ENCODE assay signal across 8 cellular contexts in genomic region chr2:53969285-53970094, GRCh38. TPM values are rescaled to one million over a fixed set of nuclear protein-coding genes. Genes with fewer than 3 reads are reported as not detected.
DNase-seq lines count a peak whose midpoint lies in the region; FAIRE-seq and TF ChIP-seq lines count a peak whose summit lies in the region.

No MANE protein-coding gene starts in this region.

- peaks cover 2% of the 10 kb centered on the region for H3K36me3 ChIP-seq in effector memory CD4-positive, alpha-beta T cell (ENCODE audit: control insufficient read depth, insufficient read depth, low read length)

- CTCF ChIA-PET in AG04450 (lab: Charles Lee) = interaction anchor here (0.6 to 1.2 kb wide), 2 partner anchors 137 to 930 kb away, joined by 3 read pairs; no protein-coding TSS in a partner anchor

- H3K27me3 Mint-ChIP-seq in IgD-negative memory B cell = no peaks in the 10 kb centered on the region

- H3K36me3 Mint-ChIP-seq in IgD-negative memory B cell = peaks cover 5% of the 10 kb centered on the region

- FAIRE-seq in urothelium cell line (lab: Jason Lieb, UNC) = no peak

- DNase-seq in AG04450 (ENCODE audit: low read depth, low spot score) (no peak), SK-N-DZ (ENCODE audit: low spot score) (peak; percentile 5), midbrain (lab: John Stamatoyannopoulos, UW) (peak; percentile 39), urothelium cell line (ENCODE audit: low spot score) (peak; percentile 50), GM19240 (ENCODE audit: insufficient read length, low spot score) (no peak)
- no peak for DNase-seq in effector memory CD4-positive, alpha-beta T cell

- peaks cover 12% of the 10 kb centered on the region for H3K4me1 ChIP-seq in effector memory CD4-positive, alpha-beta T cell (ENCODE audit: control insufficient read depth, insufficient read depth, low read length, poor library complexity, severe bottlenecking)

- H3K4me3 Mint-ChIP-seq in IgD-negative memory B cell = peak overlapping the region; percentile 97 to 99 (median 98)

- peak overlapping the region; percentile 94 for H3K4me3 ChIP-seq in AG04450 (ENCODE audit: low read depth, low read length)
- H3K4me3 ChIP-seq in GM12875 (ENCODE audit: low read depth, low read length) = peak overlapping the region; percentile 81
- H3K4me3 ChIP-seq in effector memory CD4-positive, alpha-beta T cell (ENCODE audit: insufficient read depth, low read depth, low read length, poor library complexity, severe bottlenecking) = peak overlapping the region; percentile 89

- peak overlapping the region; percentile 88 to 99 (median 95) for H3K27ac Mint-ChIP-seq in IgD-negative memory B cell

- POLR2A ChIA-PET in AG04450 (lab: Yijun Ruan, JAX) = interaction anchor here (0.6 to 1.7 kb wide), 6 partner anchors 8 to 109 kb away, joined by 3 to 12 read pairs (median 4); no protein-coding TSS in a partner anchor

- H3K9me3 ChIP-seq in AG04450 (ENCODE audit: control insufficient read depth, insufficient read depth, low read length) = no peaks in the 10 kb centered on the region; the same call in 1 of the 2 replicates
- no peaks in the 10 kb centered on the region for H3K9me3 ChIP-seq in effector memory CD4-positive, alpha-beta T cell (ENCODE audit: control insufficient read depth, low read length)

- TF ChIP-seq CTCF in AG04450 (IDR thresholded peaks at IDR 0.05; ENCODE audit: low read depth, low read length) (no peak), GM12875 (IDR thresholded peaks at IDR 0.05; ENCODE audit: borderline replicate concordance, insufficient read depth, low read depth, low read length) (no peak)

- no peaks in the 10 kb centered on the region for H3K27me3 ChIP-seq in AG04450 (ENCODE audit: control insufficient read depth, insufficient read depth, low read length)
- no peaks in the 10 kb centered on the region for H3K27me3 ChIP-seq in effector memory CD4-positive, alpha-beta T cell (replicated peaks; ENCODE audit: control insufficient read depth, insufficient read depth, low read length, poor library complexity, severe bottlenecking)

- H3K9me3 Mint-ChIP-seq in IgD-negative memory B cell = no peaks in the 10 kb centered on the region

- H3K4me1 Mint-ChIP-seq in IgD-negative memory B cell = peaks cover 35 to 46% (median 40%) of the 10 kb centered on the region in 3 donors

- peak overlapping the region; percentile 90 for H3K27ac ChIP-seq in AG04450 (ENCODE audit: low read depth, low read length)
- H3K27ac ChIP-seq in effector memory CD4-positive, alpha-beta T cell (ENCODE audit: insufficient read depth, low read length, poor library complexity, severe bottlenecking) = peak overlapping the region; percentile 84

RNA-seq across cellular contexts. Expression of gene PSME4, which starts 1.3 kb away (rescaled TPM):
- 48.4 and 52.0 TPM in 2 replicates for polyA plus RNA-seq in AG04450 (2011; rRNA removed)
- 49.7 and 87.8 TPM in 2 replicates for polyA minus RNA-seq in AG04450 (2011; rRNA and poly(A)+ RNA removed)
- 6.3 TPM for polyA plus RNA-seq in IgD-negative memory B cell
- 42.3 and 43.1 TPM in 2 replicates for polyA plus RNA-seq in SK-N-DZ (2014; cell fraction: cytosol; rRNA removed)
- 41.5 and 41.7 TPM in 2 replicates for polyA plus RNA-seq in SK-N-DZ (2014; cell fraction: nucleus; rRNA removed)

Comparison
In these comparisons a context has a peak if more than half of its experiments do, and no peak if none do; other contexts are left out.
1. DNase-seq: peak in SK-N-DZ (single experiment), midbrain (single experiment) and urothelium cell line (single experiment); none in AG04450 (single experiment), effector memory CD4-positive, alpha-beta T cell (0 of 3) and GM19240 (single experiment).
2. Peak in every context shown above with its lines, with median percentiles within 50 percentile points of each other: H3K4me3 ChIP-seq.